ENCODE assay signal across 16 cellular contexts in the genomic region with DNA sequence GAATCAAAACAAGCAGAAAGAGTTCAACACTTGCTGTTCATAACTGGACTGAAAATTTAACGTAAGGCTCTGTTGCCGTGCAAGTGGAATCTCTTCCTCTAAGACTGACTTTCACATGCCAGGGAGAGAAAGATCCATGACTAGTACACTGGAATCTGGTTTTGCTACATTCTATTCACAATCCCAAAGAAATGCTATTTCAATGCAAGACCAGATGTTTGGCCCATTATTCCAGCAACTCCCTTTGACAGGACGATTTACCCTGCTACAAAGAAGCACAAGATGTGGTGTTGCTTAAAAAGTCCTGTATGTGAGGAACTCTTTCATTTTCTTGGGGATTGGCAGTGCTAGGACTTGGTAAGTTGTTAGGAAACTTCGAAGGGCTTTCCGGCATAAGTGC. TPM values are rescaled to one million over a fixed set of nuclear protein-coding genes. Genes with fewer than 3 reads are reported as not detected.
DNase-seq lines count a peak whose midpoint lies in the region; ATAC-seq and TF ChIP-seq lines count a peak whose summit lies in the region.
"Had no signal": no experiment of that assay in that cellular context is flagged by ENCODE, and none has a peak within 500 bp of the region (broad histone marks: within the 10 kb centered on the region; RNA-seq: fewer than 3 reads in every experiment).

No MANE protein-coding gene starts in this region.

- H3K4me3 ChIP-seq in fibroblast of mammary gland (ENCODE audit: control insufficient read depth, low read depth, low read length) (no peak overlapping the region), gastrocnemius medialis (no peak overlapping the region), right lobe of liver (no peak overlapping the region)
- H3K4me3 ChIP-seq: spleen, tibial nerve had no signal

- H3K4me1 ChIP-seq in gastrocnemius medialis (no peaks in the 10 kb centered on the region), right lobe of liver (peaks cover 0 to 18% (median 3%) of the 10 kb centered on the region in 4 donors)

- no peak for TF ChIP-seq POLR2A in gastrocnemius medialis (IDR thresholded peaks at IDR 0.05)
- TF ChIP-seq POLR2A in right lobe of liver (IDR thresholded peaks at IDR 0.05), result no peak

- H3K27me3 Mint-ChIP-seq in activated CD8-positive, alpha-beta T cell treated with anti-CD3 and anti-CD28 coated beads for 36 hours, result no peaks in the 10 kb centered on the region
- H3K27me3 Mint-ChIP-seq: activated naive CD8-positive, alpha-beta T cell treated with anti-CD3 and anti-CD28 coated beads, Interleukin-2, amount 10 ng/mL, durations not matched to agents 7 days and 5 days had no signal

- H3K36me3 ChIP-seq in gastrocnemius medialis (peaks cover 0 to 89% of the 10 kb centered on the region in 2 donors), right lobe of liver (peaks cover 3 to 69% (median 35%) of the 10 kb centered on the region in 4 donors)

- peak overlapping the region; percentile 91 for H3K27ac Mint-ChIP-seq in activated CD8-positive, alpha-beta T cell treated with anti-CD3 and anti-CD28 coated beads for 36 hours
- H3K27ac Mint-ChIP-seq: activated naive CD8-positive, alpha-beta T cell treated with anti-CD3 and anti-CD28 coated beads, Interleukin-2, amount 10 ng/mL, durations not matched to agents 7 days and 5 days had no signal

- ATAC-seq in activated CD8-positive, alpha-beta T cell treated with anti-CD3 and anti-CD28 coated beads for 36 hours, result no peak
- ATAC-seq in gastrocnemius medialis (no peak), right lobe of liver (no peak)

- no peak overlapping the region for H3K4me3 Mint-ChIP-seq in activated CD8-positive, alpha-beta T cell treated with anti-CD3 and anti-CD28 coated beads for 36 hours
- H3K4me3 Mint-ChIP-seq: activated naive CD8-positive, alpha-beta T cell treated with anti-CD3 and anti-CD28 coated beads, Interleukin-2, amount 10 ng/mL, durations not matched to agents 7 days and 5 days had no signal

- POLR2A ChIA-PET in activated CD8-positive, alpha-beta T cell treated with anti-CD3 and anti-CD28 coated beads for 36 hours (lab: Charles Lee), result interaction anchor here (1.1 to 2.6 kb wide), 3 partner anchors 16 to 28 kb away, joined by 5 to 11 read pairs (median 7); a partner anchor contains a TSS

- H3K4me1 Mint-ChIP-seq in activated CD8-positive, alpha-beta T cell treated with anti-CD3 and anti-CD28 coated beads for 36 hours (ENCODE audit: low read depth), result peaks cover 51% of the 10 kb centered on the region

- peaks cover 8% of the 10 kb centered on the region for H3K9me3 Mint-ChIP-seq in activated CD8-positive, alpha-beta T cell treated with anti-CD3 and anti-CD28 coated beads for 36 hours
- H3K9me3 Mint-ChIP-seq: activated naive CD8-positive, alpha-beta T cell treated with anti-CD3 and anti-CD28 coated beads, Interleukin-2, amount 10 ng/mL, durations not matched to agents 7 days and 5 days had no signal

- 0 out of 2 replicates have a peak overlapping the region, but pooled peaks have one; percentile 8 for H3K27ac ChIP-seq in 22Rv1
- H3K27ac ChIP-seq in gastrocnemius medialis, result no peak overlapping the region
- no peak overlapping the region for H3K27ac ChIP-seq in right lobe of liver
- H3K27ac ChIP-seq: tibial nerve had no signal

- in situ Hi-C loops in gastrocnemius medialis (cut with MboI; ENCODE audit: low sequenced_read_pairs in 4 of 4), result no loop called here

- CTCF ChIA-PET in activated CD8-positive, alpha-beta T cell treated with anti-CD3 and anti-CD28 coated beads for 36 hours (lab: Charles Lee), result interaction anchor here (1.5 to 2.2 kb wide), 3 partner anchors 18 to 31 kb away, joined by 3 to 6 read pairs (median 5); a partner anchor contains a TSS

- no peaks in the 10 kb centered on the region for H3K9me3 ChIP-seq in gastrocnemius medialis
- no peaks in the 10 kb centered on the region for H3K9me3 ChIP-seq in right lobe of liver
- H3K9me3 ChIP-seq: spleen, tibial nerve had no signal

- DNase-seq in EH (ENCODE audit: low read depth) (peak; percentile 34), fibroblast of mammary gland (ENCODE audit: low read depth) (peak; percentile 44), putamen (ENCODE audit: low spot score) (no peak), gastrocnemius medialis (no peak), right lobe of liver (no peak), hypothalamus (lab: John Stamatoyannopoulos, UW) (no peak)
- no peak for DNase-seq in activated CD8-positive, alpha-beta T cell treated with anti-CD3 and anti-CD28 coated beads for 36 hours
- DNase-seq: activated naive CD8-positive, alpha-beta T cell treated with anti-CD3 and anti-CD28 coated beads, Interleukin-2, amount 10 ng/mL, durations not matched to agents 7 days and 5 days; DND-41; KG1; NCI-H1417 treated with DMSO at 0.1 percent for 48 hours; NCI-H510A; nucleus accumbens; spleen had no signal

- no peak for TF ChIP-seq CTCF in 22Rv1 (IDR thresholded peaks at IDR 0.05)
- TF ChIP-seq CTCF in activated CD8-positive, alpha-beta T cell treated with anti-CD3 and anti-CD28 coated beads for 36 hours (IDR thresholded peaks at IDR 0.05), result no peak
- TF ChIP-seq CTCF in fibroblast of mammary gland (conservative IDR thresholded peaks at IDR 0.05; ENCODE audit: control insufficient read depth, insufficient read depth, low read depth, low read length), result no peak
- TF ChIP-seq CTCF in gastrocnemius medialis (IDR thresholded peaks at IDR 0.05 in 4 of 5, conservative IDR thresholded peaks at IDR 0.05 in 1 of 5), result no peak
- TF ChIP-seq CTCF in right lobe of liver (IDR thresholded peaks at IDR 0.05), result no peak

- H3K27me3 ChIP-seq in gastrocnemius medialis (no peaks in the 10 kb centered on the region), right lobe of liver (no peaks in the 10 kb centered on the region)
- H3K27me3 ChIP-seq: spleen, tibial nerve had no signal

- H3K36me3 Mint-ChIP-seq in activated CD8-positive, alpha-beta T cell treated with anti-CD3 and anti-CD28 coated beads for 36 hours (ENCODE audit: low read depth), result peaks cover 75% of the 10 kb centered on the region

- intact Hi-C loops in activated CD8-positive, alpha-beta T cell treated with anti-CD3 and anti-CD28 coated beads for 36 hours (cut with micrococcal nuclease), result no loop called here
- intact Hi-C loops in gastrocnemius medialis (cut with DNase I; ENCODE audit: low total_unique reads) (no loop called here), right lobe of liver (cut with DNase I) (loop anchor here in 1 of 2 donors (10.0 kb wide), 1 partner anchor 159 kb away; no protein-coding TSS in a partner anchor)

- 81% methylated on average over 5 of the region's 5 CpGs for WGBS in right lobe of liver (ENCODE audit: insufficient coverage, low coverage, low lambda C conversion rate, missing lambda C conversion rate)

RNA-seq across cellular contexts. Expression of a gene that starts 17.4 kb away (rescaled TPM):
- total RNA-seq in activated CD8-positive, alpha-beta T cell treated with anti-CD3 and anti-CD28 coated beads for 36 hours, result 10 to 100 TPM; 59.8 to 65.6 TPM
- total RNA-seq in gastrocnemius medialis (1 to 10 TPM; 3.5 to 9.9 (median 5.4) TPM), right lobe of liver (1 to 10 TPM; 4.6 to 9.9 (median 8.5) TPM)

RNA-seq across cellular contexts. Expression of a gene that starts 27.1 kb away (rescaled TPM):
- 10 to 100 TPM; 26.2 to 27.9 TPM for total RNA-seq in activated CD8-positive, alpha-beta T cell treated with anti-CD3 and anti-CD28 coated beads for 36 hours
- 100 to 1,000 TPM in 2 of 4 donors, 10 to 100 TPM in 2; 83.5 to 133 (median 93.5) TPM for total RNA-seq in gastrocnemius medialis
- total RNA-seq in right lobe of liver, result 10 to 100 TPM; 27.5 to 73.9 (median 49.0) TPM

Comparison
In these comparisons a context has a peak if more than half of its experiments do, and no peak if none do; other contexts are left out.
1. DNase-seq: peak in EH (single experiment) and fibroblast of mammary gland (single experiment); none in activated CD8-positive, alpha-beta T cell treated with anti-CD3 and anti-CD28 coated beads for 36 hours (single experiment), putamen (single experiment), gastrocnemius medialis (0 of 2), right lobe of liver (0 of 3) and hypothalamus (0 of 51).
2. RNA of a gene that starts 17.4 kb away (total RNA-seq): 59.8 to 65.6 TPM in activated CD8-positive, alpha-beta T cell treated with anti-CD3 and anti-CD28 coated beads for 36 hours; 4.6 to 9.9 TPM in right lobe of liver and 3.5 to 9.9 TPM in gastrocnemius medialis; every median in the first group is over 4 times any median in the second.